Comparison of ENCODE assay signal across 8 cellular contexts in the genomic region with DNA sequence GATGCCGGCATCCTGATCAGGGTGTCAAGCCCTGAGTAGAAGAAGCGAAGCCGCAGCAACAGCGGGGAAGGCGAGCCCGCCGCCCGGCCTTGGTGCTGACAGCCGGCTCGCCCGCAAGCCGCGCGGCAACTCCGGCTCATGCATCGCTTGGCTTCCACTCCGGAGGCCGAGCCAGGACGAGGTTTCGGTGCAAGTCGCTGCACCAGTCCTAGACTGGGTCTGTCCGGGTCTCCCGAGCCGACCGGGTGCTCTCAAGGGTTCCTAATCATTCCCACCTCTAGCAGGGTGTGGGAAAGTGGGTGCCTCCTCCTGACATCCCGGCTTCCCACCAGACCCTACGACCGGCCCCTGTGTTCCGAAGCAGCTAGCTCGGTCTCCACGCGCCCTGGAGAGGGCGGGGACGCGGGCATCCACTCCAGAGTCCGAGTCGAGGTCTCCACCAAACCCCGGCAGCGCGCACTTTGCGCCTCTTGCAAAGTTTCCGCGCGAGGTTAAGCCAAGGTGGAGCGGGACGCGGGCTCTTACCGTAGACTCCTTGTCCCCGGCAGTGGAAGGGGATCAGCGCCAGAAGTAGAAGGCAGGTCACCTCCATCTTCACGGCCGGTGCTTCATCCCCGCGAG.
DNase-seq lines count a peak whose midpoint lies in the region; ATAC-seq and TF ChIP-seq lines count a peak whose summit lies in the region.

No MANE protein-coding gene starts in this region.

- H3K27me3 ChIP-seq in GM06990 (replicated peaks; ENCODE audit: control insufficient read depth, insufficient read depth, low read length) (no peaks in the 10 kb centered on the region; the same call in 1 of the 2 replicates), NT2/D1 (ENCODE audit: insufficient read depth, insufficient read length) (peaks cover 76% of the 10 kb centered on the region), adipocyte (replicated peaks; ENCODE audit: control insufficient read depth, insufficient read depth, low read length) (no peaks in the 10 kb centered on the region), iPS-20b (ENCODE audit: insufficient read depth, low read length) (peaks cover 92% of the 10 kb centered on the region)

- no peak for TF ChIP-seq CTCF in GM06990 (IDR thresholded peaks at IDR 0.05; ENCODE audit: insufficient read depth, low read length, poor library complexity, severe bottlenecking)

- peak overlapping the region; percentile 76 for H3K4me3 ChIP-seq in GM06990 (replicated peaks; ENCODE audit: low read depth, low read length)
- H3K4me3 ChIP-seq in NT2/D1 (ENCODE audit: insufficient read length, low read depth): peak overlapping the region; percentile 51
- H3K4me3 ChIP-seq in adipocyte (ENCODE audit: low read length): peak overlapping the region; percentile 89
- H3K4me3 ChIP-seq in iPS-20b (ENCODE audit: low read length): peak overlapping the region; percentile 72

- no peak overlapping the region for H3K27ac ChIP-seq in iPS-20b (ENCODE audit: low read length)

- H3K9me3 ChIP-seq in NT2/D1 (ENCODE audit: insufficient read depth, low read length) (no peaks in the 10 kb centered on the region), adipocyte (ENCODE audit: control insufficient read depth, low read length) (no peaks in the 10 kb centered on the region), iPS-20b (ENCODE audit: insufficient read depth, low read depth, low read length) (peaks cover 3% of the 10 kb centered on the region; the same call in 1 of the 2 replicates)

- H3K36me3 ChIP-seq in GM06990 (ENCODE audit: control insufficient read depth, insufficient read depth, low read length) (no peaks in the 10 kb centered on the region), NT2/D1 (ENCODE audit: insufficient read depth, insufficient read length, low read length) (no peaks in the 10 kb centered on the region), adipocyte (ENCODE audit: control insufficient read depth, insufficient read depth, low read length, severe bottlenecking) (no peaks in the 10 kb centered on the region), iPS-20b (ENCODE audit: insufficient read depth, low read depth, low read length) (no peaks in the 10 kb centered on the region)

- DNase-seq in GM06990 (ENCODE audit: extremely low read depth, insufficient read length) (peak; percentile 55), NT2/D1 (ENCODE audit: low read depth, low spot score) (no peak), adipocyte (ENCODE audit: low read depth) (peak; percentile 68), 8988T (no peak)
- peak; percentile 40 to 57 for DNase-seq in stimulated activated CD4-positive, alpha-beta T cell treated with anti-CD3 and anti-CD28 coated beads, Interleukin-2, amount 100 ng/mL, for 24 hours

- H3K9ac ChIP-seq in NT2/D1 (ENCODE audit: insufficient read length, low read depth) (peak overlapping the region; percentile 76), adipocyte (ENCODE audit: low read length) (peak overlapping the region; percentile 86), iPS-20b (ENCODE audit: low read depth, low read length) (no peak overlapping the region)

- ATAC-seq in HG02623 (IDR thresholded peaks at IDR 0.05; ENCODE audit: unreplicated experiment) (no peak), GM21737 (IDR thresholded peaks at IDR 0.05; ENCODE audit: unreplicated experiment) (no peak)

- H3K4me1 ChIP-seq in NT2/D1 (ENCODE audit: insufficient read depth, insufficient read length) (peaks cover 11% of the 10 kb centered on the region), adipocyte (ENCODE audit: control insufficient read depth, insufficient read depth, low read length) (peaks cover 14% of the 10 kb centered on the region), iPS-20b (ENCODE audit: insufficient read depth, low read length) (no peaks in the 10 kb centered on the region; the same call in 1 of the 2 replicates)

Comparison
In these comparisons a context has a peak if more than half of its experiments do, and no peak if none do; other contexts are left out.
1. DNase-seq: peak in GM06990 (single experiment), adipocyte (single experiment) and stimulated activated CD4-positive, alpha-beta T cell treated with anti-CD3 and anti-CD28 coated beads, Interleukin-2, amount 100 ng/mL, for 24 hours (2 of 2); none in NT2/D1 (single experiment) and 8988T (single experiment).
2. Peak in every context shown above with its lines, with median percentiles within 50 percentile points of each other: H3K4me3 ChIP-seq.